Comparison of ENCODE assay signal across 18 cellular contexts in the genomic region with DNA sequence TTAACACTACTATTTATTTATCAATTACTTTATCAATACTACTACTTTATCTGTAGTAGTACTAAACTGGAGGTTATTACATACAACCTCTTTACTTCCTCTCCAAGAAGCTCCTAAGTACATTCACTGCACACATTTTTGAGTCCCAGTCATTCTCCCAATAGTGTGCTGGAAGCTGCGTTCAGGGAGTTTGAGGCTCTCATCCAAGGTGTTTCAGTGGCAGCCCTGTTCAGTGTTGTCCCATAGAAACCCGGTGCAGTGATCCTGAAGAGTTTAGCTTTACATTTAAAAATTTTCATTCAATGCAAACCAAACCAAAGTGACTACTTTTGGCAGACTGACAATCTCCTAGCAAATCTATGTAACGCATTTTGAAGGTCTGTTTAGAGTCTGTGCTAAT. TPM values are rescaled to one million over a fixed set of nuclear protein-coding genes. Genes with fewer than 3 reads are reported as not detected.
"Had no signal": no experiment of that assay in that cellular context is flagged by ENCODE, and none has a peak within 500 bp of the region (broad histone marks: within the 10 kb centered on the region; RNA-seq: fewer than 3 reads in every experiment).

No MANE protein-coding gene starts in this region.

RNA-seq across cellular contexts. Expression of a gene that starts 46.9 kb away (rescaled TPM):
- total RNA-seq: activated B cell treated with CpG ODN at 0.5 μM for 24 hours; activated CD4-positive, alpha-beta memory T cell treated with anti-CD3 and anti-CD28 coated beads for 36 hours; activated CD4-positive, alpha-beta T cell treated with anti-CD3 and anti-CD28 coated beads, Interleukin-2, amount 10 ng/mL, durations not matched to agents 24 days and 14 days; activated CD8-positive, alpha-beta memory T cell treated with anti-CD3 and anti-CD28 coated beads for 36 hours; activated CD8-positive, alpha-beta T cell treated with anti-CD3 and anti-CD28 coated beads for 36 hours; activated naive CD4-positive, alpha-beta T cell treated with anti-CD3 and anti-CD28 coated beads for 36 hours; activated naive CD4-positive, alpha-beta T cell treated with anti-CD3 and anti-CD28 coated beads, Interleukin-2, amount 50 U/mL, for 72 hours; activated naive CD8-positive, alpha-beta T cell treated with anti-CD3 and anti-CD28 coated beads for 36 hours; activated T-cell treated with anti-CD3 and anti-CD28 coated beads, Interleukin-2, amount 50 U/mL, for 4 hours; activated T-cell treated with anti-CD3 and anti-CD28 coated beads, Interleukin-2, amount 50 U/mL, for 72 hours; activated T-helper 1 cell treated with anti-CD3 and anti-CD28 coated beads, Interleukin-12 subunit alpha, Interleukin-12 subunit beta, Interleukin-2, Interleukin-4 antibody, amounts not matched to agents 30 ng/mL and 10 ng/mL and 1 ng/mL, durations not matched to agents 14 hours and 24 hours and 36 hours; activated T-helper 17 cell treated with anti-CD3 and anti-CD28 coated beads, Interleukin-2, amount 50 U/mL, for 72 hours; adrenal gland; aorta; astrocyte; body of pancreas; breast epithelium; cardiac septum had no signal
